In genomic region chr5:72030237-72030636, GRCh38 we compare ENCODE assay signal across 29 cellular contexts.
"Had no signal": no experiment of that assay in that cellular context is flagged by ENCODE, and none has a peak within 500 bp of the region (broad histone marks: within the 10 kb centered on the region; RNA-seq: fewer than 3 reads in every experiment).

No MANE protein-coding gene starts in this region.

- H3K27me3 ChIP-seq: colonic mucosa, dorsolateral prefrontal cortex, esophagus muscularis mucosa, foreskin keratinocyte, gastrocnemius medialis, gastroesophageal sphincter, heart left ventricle, heart right ventricle had no signal

- H3K27ac ChIP-seq: colonic mucosa, coronary artery, dorsolateral prefrontal cortex, epithelial cell of prostate, esophagus muscularis mucosa, esophagus squamous epithelium, foreskin keratinocyte, gastrocnemius medialis, gastroesophageal sphincter, heart left ventricle, heart right ventricle had no signal

- FAIRE-seq: colon, endometrium, endothelial cell of umbilical vein, frontal cortex had no signal

- DNase-seq: colonic mucosa; cortex of kidney; dermis blood vessel endothelial cell; dorsolateral prefrontal cortex; effector CD4-positive, alpha-beta T cell; effector CD8-positive, alpha-beta T cell; effector memory CD4-positive, alpha-beta T cell; effector memory CD8-positive, alpha-beta T cell; endodermal cell; erythroblast; esophagus squamous epithelium; foreskin fibroblast; foreskin keratinocyte; foreskin melanocyte; gastrocnemius medialis; glutamatergic neuron; head of caudate nucleus; heart left ventricle; heart right ventricle had no signal

- H3K27ac Mint-ChIP-seq: dendritic cell treated with granulocyte-macrophage colony-stimulating factor and Interleukin-4, amounts not matched to agents 40 ng/mL and 50 ng/mL, for 4 days; effector memory CD8-positive, alpha-beta T cell; endodermal cell had no signal

- H3K9me3 ChIP-seq: colonic mucosa, esophagus muscularis mucosa, esophagus squamous epithelium, gastrocnemius medialis, gastroesophageal sphincter had no signal

- ATAC-seq: effector memory CD8-positive, alpha-beta T cell; esophagus mucosa; foreskin keratinocyte; gastrocnemius medialis; gastroesophageal sphincter; heart left ventricle; heart right ventricle had no signal

- H3K9me3 Mint-ChIP-seq: effector memory CD8-positive, alpha-beta T cell had no signal

- H3K36me3 ChIP-seq: colonic mucosa, esophagus muscularis mucosa, esophagus squamous epithelium, gastrocnemius medialis, gastroesophageal sphincter, heart left ventricle, heart right ventricle had no signal

- H3K4me3 ChIP-seq: colonic mucosa, coronary artery, dorsolateral prefrontal cortex, esophagus muscularis mucosa, esophagus squamous epithelium, gastrocnemius medialis, gastroesophageal sphincter, heart left ventricle, heart right ventricle had no signal

- H3K4me1 ChIP-seq: colonic mucosa, esophagus muscularis mucosa, esophagus squamous epithelium, gastrocnemius medialis, gastroesophageal sphincter, heart left ventricle, heart right ventricle had no signal

- H3K4me3 Mint-ChIP-seq: dendritic cell treated with granulocyte-macrophage colony-stimulating factor and Interleukin-4, amounts not matched to agents 40 ng/mL and 50 ng/mL, for 4 days; effector memory CD8-positive, alpha-beta T cell; endodermal cell had no signal
